8 cellular contexts compared by ENCODE assay signal in genomic region chr17:60391419-60392041, GRCh38. TPM values are rescaled to one million over a fixed set of nuclear protein-coding genes. Genes with fewer than 3 reads are reported as not detected.
DNase-seq lines count a peak whose midpoint lies in the region; ATAC-seq and TF ChIP-seq lines count a peak whose summit lies in the region.

No MANE protein-coding gene starts in this region.

- WGBS in suprapubic skin = under 1% methylated on average over 39 of the region's 39 CpGs

- peak overlapping the region; percentile 33; the same call in 1 of the 2 replicates for H2AFZ ChIP-seq in Karpas-422 (ENCODE audit: low read length)

- no peaks in the 10 kb centered on the region for H4K20me1 ChIP-seq in Karpas-422 (ENCODE audit: insufficient read depth, low read depth, low read length)

- H3K4me2 ChIP-seq in Karpas-422 (ENCODE audit: low read depth, low read length, poor library complexity, severe bottlenecking) = peak overlapping the region; percentile 70

- TF ChIP-seq CTCF in left lung (IDR thresholded peaks at IDR 0.05) = no peak
- no peak for TF ChIP-seq CTCF in suprapubic skin (IDR thresholded peaks at IDR 0.05)

- no peaks in the 10 kb centered on the region for H3K36me3 ChIP-seq in Karpas-422 (ENCODE audit: insufficient read depth, low read length)
- H3K36me3 ChIP-seq in left lung = no peaks in the 10 kb centered on the region
- H3K36me3 ChIP-seq in suprapubic skin = no peaks in the 10 kb centered on the region

- peaks cover 50% of the 10 kb centered on the region for H3K79me2 ChIP-seq in Karpas-422 (ENCODE audit: low read length)

- DNase-seq in Karpas-422 = no peak
- DNase-seq in brain pericyte (ENCODE audit: low read depth, low spot score) = peak; percentile 36
- DNase-seq in left lung = no peak
- DNase-seq in suprapubic skin (ENCODE audit: low spot score in 2 of 2) = peak; percentile 89 to 90
- DNase-seq in GF-D8 (lab: John Stamatoyannopoulos, UW) = no peak
- no peak for DNase-seq in NOMO-1 treated with DMSO at 0.1 percent for 48 hours (lab: John Stamatoyannopoulos, UW; ENCODE audit: unreplicated experiment)

- H3K27me3 ChIP-seq in Karpas-422 (ENCODE audit: low read length) (no peaks in the 10 kb centered on the region), left lung (no peaks in the 10 kb centered on the region), suprapubic skin (no peaks in the 10 kb centered on the region)

- TF ChIP-seq EP300 in suprapubic skin (IDR thresholded peaks at IDR 0.05) = no peak

- intact Hi-C loops in left lung (cut with DNase I) = no loop called here

- no peaks in the 10 kb centered on the region for H3K9me2 ChIP-seq in Karpas-422 (replicated peaks; ENCODE audit: insufficient read depth, low read length)

- ATAC-seq in GM21786 (IDR thresholded peaks at IDR 0.05; ENCODE audit: unreplicated experiment) = peak; percentile 11
- peak; percentile 62 for ATAC-seq in left lung

- H3K27ac ChIP-seq in Karpas-422 (ENCODE audit: low read length) (peak overlapping the region; percentile 56), left lung (peak overlapping the region; percentile 97 to 98), suprapubic skin (peak overlapping the region; percentile 97)

- peak overlapping the region; percentile 80 for H3K4me3 ChIP-seq in GM08714 (ENCODE audit: low read length)
- H3K4me3 ChIP-seq in Karpas-422 (ENCODE audit: low read length) = peak overlapping the region; percentile 89
- peak overlapping the region; percentile 77 to 91 for H3K4me3 ChIP-seq in left lung
- peak overlapping the region; percentile 98 for H3K4me3 ChIP-seq in suprapubic skin

- H3K9me3 ChIP-seq in Karpas-422 (ENCODE audit: low read length) = no peaks in the 10 kb centered on the region
- no peaks in the 10 kb centered on the region for H3K9me3 ChIP-seq in left lung
- no peaks in the 10 kb centered on the region for H3K9me3 ChIP-seq in suprapubic skin

- peak overlapping the region; percentile 95 for H3K9ac ChIP-seq in Karpas-422 (ENCODE audit: low read length)

- H3K4me1 ChIP-seq in Karpas-422 (ENCODE audit: low read length) (peaks cover 47% of the 10 kb centered on the region), left lung (peaks cover 9 to 82% of the 10 kb centered on the region in 2 donors), suprapubic skin (peaks cover 46% of the 10 kb centered on the region)

- no peak for TF ChIP-seq POLR2A in suprapubic skin (IDR thresholded peaks at IDR 0.05)

RNA-seq across cellular contexts. Expression of gene USP32, which starts 0.4 kb away (rescaled TPM):
- 48.1 and 81.0 TPM in 2 replicates for total RNA-seq in Karpas-422 (2014; rRNA removed; shearing (Covaris generic); ENCODE audit: low replicate concordance)
- total RNA-seq in left lung = 10 to 100 TPM; 52.7 to 73.2 TPM
- total RNA-seq in suprapubic skin = 10 to 100 TPM; 58.3 to 74.5 (median 62.0) TPM

RNA-seq across cellular contexts. Expression of gene CHCT1, which starts 30.8 kb away (rescaled TPM):
- total RNA-seq in Karpas-422 (2014; rRNA removed; shearing (Covaris generic); ENCODE audit: low replicate concordance) = not detected in 2 replicates
- total RNA-seq in left lung = not detected
- not detected for total RNA-seq in suprapubic skin

Comparison
In these comparisons a context has a peak if more than half of its experiments do, and no peak if none do; other contexts are left out.
1. DNase-seq: peak in brain pericyte (single experiment) and suprapubic skin (2 of 2); none in Karpas-422 (single experiment), left lung (0 of 2), GF-D8 (single experiment) and NOMO-1 treated with DMSO at 0.1 percent for 48 hours (single experiment).
2. Peak in every context shown above with its lines, with median percentiles within 50 percentile points of each other: H3K4me3 ChIP-seq and H3K27ac ChIP-seq.